Comparison of ENCODE assay signal across 8 cellular contexts in genomic region chr2:159516241-159516758, GRCh38.
A peak's percentile ranks its signal among the peaks of the same experiment; 100 is the strongest.
DNase-seq lines count a peak whose midpoint lies in the region; ATAC-seq and TF ChIP-seq lines count a peak whose summit lies in the region.

No MANE protein-coding gene starts in this region.

- H2AFZ ChIP-seq in GM23248, result peak overlapping the region; percentile 87

- peaks cover 29% of the 10 kb centered on the region for H3K79me2 ChIP-seq in GM23248 (ENCODE audit: insufficient read depth)

- H3K4me3 ChIP-seq in GM23248 (peak overlapping the region; percentile 72), Panc1 (ENCODE audit: low read depth in 2 of 2, low read length in 2 of 2) (peak overlapping the region; percentile 29 to 40), choroid plexus epithelial cell (ENCODE audit: low read depth, low read length) (peak overlapping the region; percentile 57), right lobe of liver (peak overlapping the region; percentile 25 to 57 (median 50)), testis (peak overlapping the region; percentile 38 to 48)

- POLR2A ChIA-PET in Panc1 (lab: Charles Lee), result no interaction called here

- TF ChIP-seq POLR2A in right lobe of liver (IDR thresholded peaks at IDR 0.05), result peak; percentile 62
- no peak for TF ChIP-seq POLR2A in testis (IDR thresholded peaks at IDR 0.05)

- BruUV-seq in Panc1 (replicated peaks; lab: Mats Ljungman, UMichigan), result no TSS peak

- peak overlapping the region; percentile 91 for H3K4me2 ChIP-seq in GM23248 (ENCODE audit: unreplicated experiment)

- no peaks in the 10 kb centered on the region for H4K20me1 ChIP-seq in GM23248 (ENCODE audit: insufficient read depth)

- H3K9me3 ChIP-seq in GM23248 (ENCODE audit: low read depth), result no peaks in the 10 kb centered on the region
- H3K9me3 ChIP-seq in Panc1 (ENCODE audit: control insufficient read depth, insufficient read depth, low read depth, low read length), result no peaks in the 10 kb centered on the region
- H3K9me3 ChIP-seq in right lobe of liver, result no peaks in the 10 kb centered on the region
- no peaks in the 10 kb centered on the region for H3K9me3 ChIP-seq in testis

- H3F3A ChIP-seq in GM23248 (ENCODE audit: insufficient read depth), result peaks cover 4% of the 10 kb centered on the region; the same call in 1 of the 2 replicates

- ATAC-seq in Panc1 (peak; percentile 60; the same call in 1 of the 2 replicates), right lobe of liver (peak; percentile 94 to 97 (median 96))

- DNase-seq in activated T-cell treated with anti-CD3 and anti-CD28 coated beads for 24 hours (ENCODE audit: low read depth) (peak; percentile 7), GM23248 (peak; percentile 58), KBM-7 (peak; percentile 73), Panc1 (ENCODE audit: low read depth, low spot score) (no peak), choroid plexus epithelial cell (ENCODE audit: low read depth) (peak; percentile 55), right lobe of liver (no peak), testis (peak; percentile 24)
- DNase-seq in activated T-cell treated with anti-CD3 and anti-CD28 coated beads, Interleukin-2, amount 50 U/mL, for 1 hour, result no peak

- CTCF ChIA-PET in Panc1 (lab: Charles Lee), result no interaction called here

- TF ChIP-seq CTCF in Panc1 (IDR thresholded peaks at IDR 0.05), result no peak
- TF ChIP-seq CTCF in choroid plexus epithelial cell (conservative IDR thresholded peaks at IDR 0.05; ENCODE audit: low read depth, low read length), result no peak
- TF ChIP-seq CTCF in right lobe of liver (IDR thresholded peaks at IDR 0.05), result peak in 2 of 4 donors; percentile 28 to 35
- no peak for TF ChIP-seq CTCF in testis (IDR thresholded peaks at IDR 0.05)

- no peaks in the 10 kb centered on the region for H3K27me3 ChIP-seq in GM23248 (replicated peaks; ENCODE audit: insufficient read depth)
- H3K27me3 ChIP-seq in Panc1 (ENCODE audit: control insufficient read depth, insufficient read depth, low read length), result no peaks in the 10 kb centered on the region
- no peaks in the 10 kb centered on the region for H3K27me3 ChIP-seq in right lobe of liver
- H3K27me3 ChIP-seq in testis, result no peaks in the 10 kb centered on the region

- peak overlapping the region; percentile 65 for H3K27ac ChIP-seq in GM23248
- peak overlapping the region; percentile 67; the same call in 1 of the 2 replicates for H3K27ac ChIP-seq in Panc1 (ENCODE audit: low read length)
- H3K27ac ChIP-seq in right lobe of liver, result peak overlapping the region; percentile 68 to 85 (median 81)
- H3K27ac ChIP-seq in testis, result peak overlapping the region; percentile 68 to 72

- in situ Hi-C loops in GM23248 (cut with MboI), result no loop called here
- in situ Hi-C loops in KBM-7 (cut with MboI; ENCODE audit: low pct_unique_long_range_greater_than_20kb, low sequenced_read_pairs), result no loop called here
- in situ Hi-C loops in Panc1 (cut with HindIII; ENCODE audit: low pct_unique_long_range_greater_than_20kb, low sequenced_read_pairs), result no loop called here

- intact Hi-C loops in Panc1 (cut with micrococcal nuclease; ENCODE audit: unreplicated experiment), result no loop called here
- intact Hi-C loops in right lobe of liver (cut with DNase I), result no loop called here
- intact Hi-C loops in testis (cut with DNase I; ENCODE audit: low total_unique reads), result no loop called here

- H3K9ac ChIP-seq in GM23248, result peak overlapping the region; percentile 80

- peaks cover 16% of the 10 kb centered on the region for H3K4me1 ChIP-seq in GM23248 (ENCODE audit: insufficient read depth)
- H3K4me1 ChIP-seq in Panc1 (ENCODE audit: control insufficient read depth, insufficient read depth, low read length), result peaks cover 6% of the 10 kb centered on the region; the same call in 1 of the 2 replicates
- H3K4me1 ChIP-seq in right lobe of liver, result peaks cover 0 to 16% (median 2%) of the 10 kb centered on the region in 4 donors
- H3K4me1 ChIP-seq in testis, result peaks cover 11% of the 10 kb centered on the region

- WGBS in GM23248 (ENCODE audit: low coverage in 1 of 2, low lambda C conversion rate in 2 of 2, missing lambda C conversion rate in 2 of 2), 2 experiments, result 2 to 4% methylated on average over 6 of the region's 6 CpGs
- under 1% methylated on average over 6 of the region's 6 CpGs for WGBS in right lobe of liver (ENCODE audit: insufficient coverage, low coverage, low lambda C conversion rate, missing lambda C conversion rate)
- 18 to 29% methylated on average over 6 of the region's 6 CpGs for WGBS in testis, 2 donors

- no peaks in the 10 kb centered on the region; the same call in 1 of the 2 replicates for H3K9me2 ChIP-seq in GM23248 (ENCODE audit: insufficient read depth)

- H3K36me3 ChIP-seq in GM23248 (ENCODE audit: low read depth) (no peaks in the 10 kb centered on the region), Panc1 (ENCODE audit: control insufficient read depth, insufficient read depth, low read length) (peaks cover 2% of the 10 kb centered on the region; the same call in 1 of the 2 replicates), right lobe of liver (no peaks in the 10 kb centered on the region), testis (ENCODE audit: low read depth, missing control alignments) (no peaks in the 10 kb centered on the region)

Comparison
In these comparisons a context has a peak if more than half of its experiments do, and no peak if none do; other contexts are left out.
1. DNase-seq: peak in activated T-cell treated with anti-CD3 and anti-CD28 coated beads for 24 hours (single experiment), GM23248 (single experiment), KBM-7 (single experiment), choroid plexus epithelial cell (single experiment) and testis (single experiment); none in activated T-cell treated with anti-CD3 and anti-CD28 coated beads, Interleukin-2, amount 50 U/mL, for 1 hour (single experiment), Panc1 (single experiment) and right lobe of liver (0 of 3).
2. Peak in every context shown above with its lines, with median percentiles within 50 percentile points of each other: H3K27ac ChIP-seq and H3K4me3 ChIP-seq.